20 cellular contexts compared by ENCODE assay signal in the genomic region with DNA sequence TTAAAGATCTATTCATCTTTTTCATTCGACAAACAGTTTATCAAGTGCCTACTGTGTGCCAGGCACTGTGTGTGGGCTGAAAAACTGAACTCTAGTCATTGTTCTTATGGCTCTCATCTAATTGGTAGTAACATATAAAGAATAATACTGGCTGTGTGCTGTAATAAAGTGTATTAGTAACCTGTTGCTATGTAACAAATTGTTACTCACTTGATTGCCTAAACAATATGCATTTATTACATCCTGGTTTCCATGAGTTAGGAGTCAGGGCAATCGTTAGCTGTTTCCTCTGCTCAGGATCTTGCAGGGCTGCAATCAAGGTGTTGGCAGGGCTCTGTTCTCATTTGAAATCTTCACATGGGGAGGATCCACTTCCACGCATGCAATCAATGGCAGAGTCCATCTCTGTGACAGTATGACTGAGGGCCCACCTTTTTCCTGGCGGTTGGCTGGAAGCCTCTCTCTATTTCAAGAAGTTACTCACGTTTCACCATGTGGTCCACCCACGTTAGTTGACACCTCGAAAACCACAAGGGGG.
"Had no signal": no experiment of that assay in that cellular context is flagged by ENCODE, and none has a peak within 500 bp of the region (broad histone marks: within the 10 kb centered on the region; RNA-seq: fewer than 3 reads in every experiment).

No MANE protein-coding gene starts in this region.

- H3K27me3 ChIP-seq: ovary, upper lobe of left lung had no signal

- H3K27ac ChIP-seq: gastrocnemius medialis, neutrophil, ovary, psoas muscle, upper lobe of left lung had no signal

- ATAC-seq: gastrocnemius medialis, left ventricle myocardium superior, psoas muscle, right cardiac atrium, T-helper 17 cell had no signal

- H3K9me3 ChIP-seq: gastrocnemius medialis, neutrophil, ovary, psoas muscle, upper lobe of left lung had no signal

- DNase-seq: activated B cell treated with CpG ODN at 0.5 μM for 24 hours; activated CD4-positive, alpha-beta memory T cell treated with anti-CD3 and anti-CD28 coated beads, Interleukin-2, amount 10 ng/mL, durations not matched to agents 7 days and 5 days; activated CD4-positive, alpha-beta T cell treated with anti-CD3 and anti-CD28 coated beads, Interleukin-2, amount 10 ng/mL, durations not matched to agents 24 days and 14 days; activated gamma-delta T cell treated with Interleukin-2 at 50 U/mL for 16 hours; aorta; caudate nucleus; effector memory CD4-positive, alpha-beta T cell; gastrocnemius medialis; hippocampal formation; kidney glomerular epithelial cell; left ventricle myocardium superior; midbrain; ovary; psoas muscle; right cardiac atrium; stimulated activated CD4-positive, alpha-beta T cell treated with anti-CD3 and anti-CD28 coated beads, Interleukin-2, amount 100 ng/mL, for 24 hours; stimulated activated naive B cell treated with anti-CD40 and anti-IgM and Interleukin-4, amounts not matched to agents 10 μg/mL and 1 μg/mL and 100 μg/mL, for 72 hours; T-helper 17 cell; upper lobe of left lung had no signal

- H3K36me3 ChIP-seq: gastrocnemius medialis, neutrophil, ovary, upper lobe of left lung had no signal

- H3K4me1 ChIP-seq: gastrocnemius medialis, psoas muscle, upper lobe of left lung had no signal

- H3K4me3 ChIP-seq: gastrocnemius medialis, ovary, psoas muscle, upper lobe of left lung had no signal
